7 cellular contexts compared by ENCODE assay signal in the genomic region with DNA sequence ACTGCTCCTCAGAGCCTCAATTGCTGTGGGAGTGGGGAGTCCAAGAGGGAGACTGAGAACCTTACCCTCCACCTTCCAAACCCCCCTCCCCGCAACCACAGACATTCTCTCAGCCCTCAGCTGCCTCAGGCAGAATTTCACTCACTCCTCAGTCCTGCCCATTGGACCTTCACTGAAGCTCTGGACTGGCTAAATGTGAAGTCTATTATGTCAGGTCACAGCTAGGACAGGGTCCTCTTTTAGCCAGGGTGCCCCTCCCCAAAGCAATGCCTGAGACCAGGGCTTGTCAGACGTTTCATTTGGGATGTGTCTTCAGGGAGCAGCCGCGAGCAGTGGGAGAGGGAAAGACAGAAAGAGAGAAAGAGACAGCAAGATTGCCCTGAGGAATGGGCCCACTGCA.
"Had no signal": no experiment of that assay in that cellular context is flagged by ENCODE, and none has a peak within 500 bp of the region (broad histone marks: within the 10 kb centered on the region; RNA-seq: fewer than 3 reads in every experiment).

No MANE protein-coding gene starts in this region.

- DNase-seq: H9, HCEC 1CT, HFFc6 had no signal

- H3K27ac ChIP-seq: HL-60 had no signal

- ATAC-seq: GM23338, HepG2 had no signal

- H3K4me3 Mint-ChIP-seq: GM23338, H9, HFFc6, IgD-negative memory B cell had no signal

- H3K4me3 ChIP-seq: GM23338 had no signal

- H3K4me2 ChIP-seq: GM23338 had no signal

- H3K9me3 Mint-ChIP-seq: GM23338, H9, HFFc6 had no signal

- H3K4me1 Mint-ChIP-seq: GM23338, H9 had no signal

- H3K27ac Mint-ChIP-seq: GM23338, H9, HFFc6, IgD-negative memory B cell had no signal
